Comparison of ENCODE assay signal across 26 cellular contexts in genomic region chr1:3032371-3032862, GRCh38. TPM values are rescaled to one million over a fixed set of nuclear protein-coding genes. Genes with fewer than 3 reads are reported as not detected.
A peak's percentile ranks its signal among the peaks of the same experiment; 100 is the strongest.
DNase-seq lines count a peak whose midpoint lies in the region; ATAC-seq and TF ChIP-seq lines count a peak whose summit lies in the region.
"Had no signal": no experiment of that assay in that cellular context is flagged by ENCODE, and none has a peak within 500 bp of the region (broad histone marks: within the 10 kb centered on the region; RNA-seq: fewer than 3 reads in every experiment).

No MANE protein-coding gene starts in this region.

- peak overlapping the region in 8 of 11 experiments; percentile 10 to 72 (median 65); a peak in 14 of 22 replicates for H3K4me2 ChIP-seq in BLaER1 treated with 17β-estradiol and CSF1 and Interleukin-3, amounts not matched to agents 10 nM and 100 nM
- H3K4me2 ChIP-seq in DND-41 (ENCODE audit: insufficient read depth, low read length) (no peak overlapping the region), smooth muscle cell (no peak overlapping the region)
- H3K4me2 ChIP-seq: KMS-11 had no signal

- no peak for DNase-seq in DND-41
- peak in 4 of 10 donors; percentile 24 to 37 (median 32) for DNase-seq in dorsolateral prefrontal cortex
- DNase-seq in osteocyte (ENCODE audit: extremely low spot score, unreplicated experiment), result peak; percentile 79
- DNase-seq in stimulated activated naive CD4-positive, alpha-beta T cell treated with Interleukin-2 at 50 U/mL for 16 hours (lab: John Stamatoyannopoulos, UW), result no peak
- no peak for DNase-seq in smooth muscle cell (lab: John Stamatoyannopoulos, UW; ENCODE audit: unreplicated experiment)
- DNase-seq: activated CD4-positive, alpha-beta T cell treated with anti-CD3 and anti-CD28 coated beads, Interleukin-2, amount 50 U/mL, for 48 hours; activated CD8-positive, alpha-beta memory T cell treated with anti-CD3 and anti-CD28 coated beads, Interleukin-2, amount 50 U/mL, for 48 hours; C1 segment of cervical spinal cord; HFFc6; left ventricle myocardium inferior; NCI-H1436 treated with DMSO at 0.1 percent for 48 hours; NCI-H774; nephron progenitor cell; stomach; trophoblast cell had no signal

- peaks cover 0 to 29% (median 27%) of the 10 kb centered on the region in 10 experiments; a peak in 16 of 20 replicates for H3K4me1 ChIP-seq in BLaER1 treated with 17β-estradiol and CSF1 and Interleukin-3, amounts not matched to agents 10 nM and 100 nM
- H3K4me1 ChIP-seq in DND-41 (ENCODE audit: insufficient read depth, low read length), result peaks cover 21% of the 10 kb centered on the region
- no peaks in the 10 kb centered on the region for H3K4me1 ChIP-seq in smooth muscle cell (ENCODE audit: low read depth)
- H3K4me1 ChIP-seq: left ventricle myocardium inferior, stomach had no signal

- H3K36me3 Mint-ChIP-seq in osteocyte (ENCODE audit: unreplicated experiment), result no peaks in the 10 kb centered on the region
- H3K36me3 Mint-ChIP-seq: T-cell had no signal

- H3K9me3 Mint-ChIP-seq in osteocyte (ENCODE audit: unreplicated experiment), result no peaks in the 10 kb centered on the region
- H3K9me3 Mint-ChIP-seq: activated naive CD8-positive, alpha-beta T cell treated with anti-CD3 and anti-CD28 coated beads, Interleukin-2, amount 50 U/mL, for 24 hours; activated T-helper 2 cell treated with anti-CD3 and anti-CD28 coated beads, Interferon-gamma antibody, Interleukin-2, Interleukin-4, amounts not matched to agents 10 μg/mL and 5 μg/mL and 100 μg/mL, durations not matched to agents 14 hours and 24 hours and 36 hours; T-cell had no signal

- no peak overlapping the region for H3K27ac Mint-ChIP-seq in osteocyte (ENCODE audit: unreplicated experiment)
- H3K27ac Mint-ChIP-seq: activated naive CD8-positive, alpha-beta T cell treated with anti-CD3 and anti-CD28 coated beads, Interleukin-2, amount 50 U/mL, for 24 hours; activated T-helper 2 cell treated with anti-CD3 and anti-CD28 coated beads, Interferon-gamma antibody, Interleukin-2, Interleukin-4, amounts not matched to agents 10 μg/mL and 5 μg/mL and 100 μg/mL, durations not matched to agents 14 hours and 24 hours and 36 hours; HFFc6; nephron progenitor cell had no signal

- no peak overlapping the region for H3K4me3 ChIP-seq in BLaER1 treated with 17β-estradiol and CSF1 and Interleukin-3, amounts not matched to agents 10 nM and 100 nM
- H3K4me3 ChIP-seq in DND-41 (ENCODE audit: low read depth in 1 of 2, low read length in 2 of 2), result no peak overlapping the region
- no peak overlapping the region for H3K4me3 ChIP-seq in dorsolateral prefrontal cortex
- no peak overlapping the region for H3K4me3 ChIP-seq in smooth muscle cell
- H3K4me3 ChIP-seq: left ventricle myocardium inferior, stomach had no signal

- H3F3A ChIP-seq in smooth muscle cell (ENCODE audit: low read depth), result no peaks in the 10 kb centered on the region

- H3K9me3 ChIP-seq in BLaER1 treated with 17β-estradiol and CSF1 and Interleukin-3, amounts not matched to agents 10 nM and 100 nM (replicated peaks in 1 of 11), result no peaks in the 10 kb centered on the region; a peak in 1 of 22 replicates
- H3K9me3 ChIP-seq in DND-41 (ENCODE audit: insufficient read depth, low read length, severe bottlenecking), result no peaks in the 10 kb centered on the region
- H3K9me3 ChIP-seq in smooth muscle cell (replicated peaks; ENCODE audit: low read depth), result no peaks in the 10 kb centered on the region
- H3K9me3 ChIP-seq: left ventricle myocardium inferior, stomach had no signal

- no peak for TF ChIP-seq CTCF in DND-41 (IDR thresholded peaks at IDR 0.05; ENCODE audit: borderline replicate concordance, extremely low read depth, low read length, poor library complexity, severe bottlenecking)
- TF ChIP-seq CTCF in dorsolateral prefrontal cortex (IDR thresholded peaks at IDR 0.05 in 54 of 56, conservative IDR thresholded peaks at IDR 0.05 in 2 of 56; ENCODE audit: low read depth in 1 of 56, partially characterized antibody in 56 of 56), result no peak
- TF ChIP-seq CTCF in osteocyte (IDR thresholded peaks at IDR 0.05), result no peak
- no peak for TF ChIP-seq CTCF in smooth muscle cell (IDR thresholded peaks at IDR 0.05; ENCODE audit: borderline replicate concordance, insufficient read depth, poor library complexity, severe bottlenecking)

- intact Hi-C loops in dorsolateral prefrontal cortex (cut with DNase I), result no loop called here

- no peak overlapping the region for H2AFZ ChIP-seq in DND-41 (ENCODE audit: low read depth, low read length)
- H2AFZ ChIP-seq in smooth muscle cell (ENCODE audit: low read depth), result no peak overlapping the region

- H3K79me2 ChIP-seq in DND-41 (ENCODE audit: insufficient read depth, low read length), result no peaks in the 10 kb centered on the region
- no peaks in the 10 kb centered on the region for H3K79me2 ChIP-seq in smooth muscle cell (ENCODE audit: low read depth)

- H3K9ac ChIP-seq in BLaER1 treated with 17β-estradiol and CSF1 and Interleukin-3, amounts not matched to agents 10 nM and 100 nM, result no peak overlapping the region
- H3K9ac ChIP-seq in DND-41 (ENCODE audit: low read depth, low read length), result no peak overlapping the region
- no peak overlapping the region for H3K9ac ChIP-seq in smooth muscle cell (ENCODE audit: low read depth)
- H3K9ac ChIP-seq: KMS-11 had no signal

- no peaks in the 10 kb centered on the region for H3K27me3 Mint-ChIP-seq in osteocyte (ENCODE audit: unreplicated experiment)
- H3K27me3 Mint-ChIP-seq: activated naive CD8-positive, alpha-beta T cell treated with anti-CD3 and anti-CD28 coated beads, Interleukin-2, amount 50 U/mL, for 24 hours had no signal

- peaks cover 46 to 90% (median 77%) of the 10 kb centered on the region in 11 experiments for H3K27me3 ChIP-seq in BLaER1 treated with 17β-estradiol and CSF1 and Interleukin-3, amounts not matched to agents 10 nM and 100 nM
- H3K27me3 ChIP-seq in DND-41 (ENCODE audit: insufficient read depth, low read length, poor library complexity), result no peaks in the 10 kb centered on the region
- peaks cover 0 to 24% (median 0%) of the 10 kb centered on the region in 45 donors for H3K27me3 ChIP-seq in dorsolateral prefrontal cortex
- H3K27me3 ChIP-seq in smooth muscle cell (ENCODE audit: low read depth), result no peaks in the 10 kb centered on the region

- WGBS in smooth muscle cell (ENCODE audit: low lambda C conversion rate), result 87% methylated on average over 17 of the region's 17 CpGs

- no peaks in the 10 kb centered on the region for H3K36me3 ChIP-seq in BLaER1 treated with 17β-estradiol and CSF1 and Interleukin-3, amounts not matched to agents 10 nM and 100 nM
- H3K36me3 ChIP-seq in DND-41 (ENCODE audit: insufficient read depth, low read length), result no peaks in the 10 kb centered on the region
- no peaks in the 10 kb centered on the region for H3K36me3 ChIP-seq in smooth muscle cell (ENCODE audit: low read depth)
- H3K36me3 ChIP-seq: left ventricle myocardium inferior, stomach had no signal

- H3K27ac ChIP-seq in BLaER1 treated with 17β-estradiol and CSF1 and Interleukin-3, amounts not matched to agents 10 nM and 100 nM, result no peak overlapping the region
- H3K27ac ChIP-seq in DND-41 (ENCODE audit: low read length), result no peak overlapping the region
- H3K27ac ChIP-seq in dorsolateral prefrontal cortex, result peak overlapping the region in 31 of 59 donors; percentile 66 to 97 (median 90)
- H3K27ac ChIP-seq in smooth muscle cell (ENCODE audit: low read depth), result no peak overlapping the region
- H3K27ac ChIP-seq: HL-60, KMS-11, left ventricle myocardium inferior, RWPE1, stomach had no signal

- ATAC-seq in DND-41 (ENCODE audit: insufficient read depth, low read depth), result peak; percentile 5; the same call in 1 of the 3 replicates
- no peak for ATAC-seq in HG03520 (IDR thresholded peaks at IDR 0.05; ENCODE audit: unreplicated experiment)

- H3K4me1 Mint-ChIP-seq in osteocyte (ENCODE audit: unreplicated experiment), result no peaks in the 10 kb centered on the region
- H3K4me1 Mint-ChIP-seq: nephron progenitor cell had no signal

- H3K4me3 Mint-ChIP-seq in osteocyte (ENCODE audit: unreplicated experiment), result no peak overlapping the region
- H3K4me3 Mint-ChIP-seq: activated naive CD8-positive, alpha-beta T cell treated with anti-CD3 and anti-CD28 coated beads, Interleukin-2, amount 50 U/mL, for 24 hours; HFFc6; nephron progenitor cell had no signal

- H4K20me1 ChIP-seq in BLaER1 treated with 17β-estradiol and CSF1 and Interleukin-3, amounts not matched to agents 10 nM and 100 nM, result peaks cover 0 to 83% (median 29%) of the 10 kb centered on the region in 11 experiments; a peak in 14 of 22 replicates
- H4K20me1 ChIP-seq in DND-41 (ENCODE audit: insufficient read depth, low read length) (peaks cover 5% of the 10 kb centered on the region; the same call in 1 of the 2 replicates), smooth muscle cell (ENCODE audit: low read depth) (no peaks in the 10 kb centered on the region)

RNA-seq across cellular contexts. Expression of gene ACTRT2, which starts 11.2 kb away (rescaled TPM):
- under 1 TPM in 1 of 120 experiments, not detected in 119; 0.32 TPM for total RNA-seq in dorsolateral prefrontal cortex
- not detected in 2 replicates for total RNA-seq in osteocyte
- total RNA-seq in smooth muscle cell, result not detected in 2 replicates
- not detected in 2 replicates for polyA plus RNA-seq in smooth muscle cell
- total RNA-seq: activated T-helper 2 cell treated with anti-CD3 and anti-CD28 coated beads, Interferon-gamma antibody, Interleukin-2, Interleukin-4, amounts not matched to agents 10 μg/mL and 5 μg/mL and 100 μg/mL, durations not matched to agents 14 hours and 24 hours and 36 hours; glomerular endothelial cell; HFFc6; left ventricle myocardium inferior; SK-MEL-5; stomach; T-cell had no signal
- polyA plus RNA-seq: AG04450, stomach had no signal

RNA-seq across cellular contexts. Expression of gene PRDM16, which starts 36.6 kb away (rescaled TPM):
- total RNA-seq in dorsolateral prefrontal cortex, result 10 to 100 TPM in 119 of 120 experiments, 1 to 10 TPM in 1; 9.8 to 52.0 (median 18.9) TPM
- 7.1 and 7.4 TPM in 2 replicates for total RNA-seq in osteocyte
- 0.72 and 1.2 TPM in 2 replicates for total RNA-seq in smooth muscle cell
- polyA plus RNA-seq in smooth muscle cell, result 1.1 and 1.3 TPM in 2 replicates
- total RNA-seq: activated T-helper 2 cell treated with anti-CD3 and anti-CD28 coated beads, Interferon-gamma antibody, Interleukin-2, Interleukin-4, amounts not matched to agents 10 μg/mL and 5 μg/mL and 100 μg/mL, durations not matched to agents 14 hours and 24 hours and 36 hours; HFFc6 had no signal

Comparison
In these comparisons a context has a peak if more than half of its experiments do, and no peak if none do; other contexts are left out.
1. H3K27ac ChIP-seq: peak in dorsolateral prefrontal cortex (31 of 59); none in BLaER1 treated with 17β-estradiol and CSF1 and Interleukin-3, amounts not matched to agents 10 nM and 100 nM (0 of 11), DND-41 (single experiment) and smooth muscle cell (single experiment).
2. H3K4me2 ChIP-seq: peak in BLaER1 treated with 17β-estradiol and CSF1 and Interleukin-3, amounts not matched to agents 10 nM and 100 nM (8 of 11); none in DND-41 (single experiment) and smooth muscle cell (single experiment).